Comparison of ENCODE assay signal across 11 cellular contexts in the genomic region with DNA sequence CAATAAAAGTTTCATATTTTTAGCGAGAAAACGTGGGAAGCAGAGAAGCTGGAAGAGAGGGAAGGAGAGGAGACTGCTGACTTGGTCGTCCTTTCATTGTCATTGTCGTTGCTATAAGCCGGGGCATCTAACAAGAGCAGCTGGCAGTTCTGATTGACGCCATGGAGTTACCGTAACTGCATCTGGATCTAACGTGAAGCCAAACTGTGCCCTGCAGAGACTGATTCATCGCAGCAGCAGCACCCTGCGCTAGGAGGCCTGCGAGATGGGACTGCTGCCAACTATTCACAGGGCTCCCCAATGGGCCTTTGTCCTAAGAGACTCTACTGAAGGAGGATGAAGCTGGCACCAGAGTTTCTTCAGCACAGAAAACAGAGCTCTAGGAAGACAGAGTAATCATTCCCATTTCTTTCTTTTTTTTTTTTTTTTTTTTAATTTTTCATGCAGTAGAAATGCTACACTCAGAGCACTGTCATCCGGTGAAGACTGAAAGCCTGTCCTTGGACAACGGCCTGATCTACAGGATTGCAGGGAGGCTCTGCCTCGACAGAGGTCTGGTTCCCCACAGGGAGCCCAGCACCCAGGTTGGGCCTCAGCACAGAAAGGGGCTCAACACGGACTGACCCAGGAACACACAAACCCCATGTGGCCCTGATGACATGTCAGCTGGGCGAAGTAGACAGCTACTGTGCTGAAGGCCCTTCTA. TPM values are rescaled to one million over a fixed set of nuclear protein-coding genes. Genes with fewer than 3 reads are reported as not detected.
DNase-seq lines count a peak whose midpoint lies in the region; ATAC-seq lines count a peak whose summit lies in the region.
"Had no signal": no experiment of that assay in that cellular context is flagged by ENCODE, and none has a peak within 500 bp of the region (broad histone marks: within the 10 kb centered on the region; RNA-seq: fewer than 3 reads in every experiment).

No MANE protein-coding gene starts in this region.

- H3K9me3 Mint-ChIP-seq in activated CD4-positive, alpha-beta T cell treated with anti-CD3 and anti-CD28 coated beads, Interleukin-2, amount 10 ng/mL, durations not matched to agents 24 days and 14 days, result no peaks in the 10 kb centered on the region

- H3K4me1 Mint-ChIP-seq in activated CD4-positive, alpha-beta T cell treated with anti-CD3 and anti-CD28 coated beads, Interleukin-2, amount 10 ng/mL, durations not matched to agents 24 days and 14 days, result peaks cover 9% of the 10 kb centered on the region

- no peak overlapping the region for H3K4me3 Mint-ChIP-seq in activated CD4-positive, alpha-beta T cell treated with anti-CD3 and anti-CD28 coated beads, Interleukin-2, amount 10 ng/mL, durations not matched to agents 24 days and 14 days

- intact Hi-C loops in sciatic nerve (cut with DNase I), result no loop called here
- intact Hi-C loops in activated CD4-positive, alpha-beta T cell treated with anti-CD3 and anti-CD28 coated beads, Interleukin-2, amount 10 ng/mL, durations not matched to agents 24 days and 14 days (cut with micrococcal nuclease), result no loop called here

- no peaks in the 10 kb centered on the region for H3K27me3 Mint-ChIP-seq in activated CD4-positive, alpha-beta T cell treated with anti-CD3 and anti-CD28 coated beads, Interleukin-2, amount 10 ng/mL, durations not matched to agents 24 days and 14 days

- peaks cover 33% of the 10 kb centered on the region for H3K36me3 Mint-ChIP-seq in activated CD4-positive, alpha-beta T cell treated with anti-CD3 and anti-CD28 coated beads, Interleukin-2, amount 10 ng/mL, durations not matched to agents 24 days and 14 days (ENCODE audit: low read depth)

- H3K27ac Mint-ChIP-seq in activated CD4-positive, alpha-beta T cell treated with anti-CD3 and anti-CD28 coated beads, Interleukin-2, amount 10 ng/mL, durations not matched to agents 24 days and 14 days, result no peak overlapping the region

- ATAC-seq in esophagus mucosa, result peak; percentile 68
- ATAC-seq in sciatic nerve, result peak; percentile 87
- no peak for ATAC-seq in GM21381 (IDR thresholded peaks at IDR 0.05; ENCODE audit: unreplicated experiment)
- no peak for ATAC-seq in GM21526 (IDR thresholded peaks at IDR 0.05; ENCODE audit: low FRiP score, unreplicated experiment)

- peak; percentile 78 for DNase-seq in HT1080 (ENCODE audit: low read depth)
- DNase-seq in NCI-H748 treated with DMSO at 0.1 percent for 48 hours (lab: John Stamatoyannopoulos, UW), result peak; percentile 66
- peak; percentile 82 for DNase-seq in sciatic nerve (ENCODE audit: low spot score)
- no peak for DNase-seq in GM19240 (ENCODE audit: insufficient read length, low spot score)
- no peak for DNase-seq in activated CD4-positive, alpha-beta T cell treated with anti-CD3 and anti-CD28 coated beads, Interleukin-2, amount 10 ng/mL, durations not matched to agents 24 days and 14 days
- DNase-seq: central memory CD4-positive, alpha-beta T cell; KBM-7; stimulated activated CD4-positive, alpha-beta T cell treated with anti-CD3 and anti-CD28 coated beads, Interleukin-1b, Interleukin-23, amount 100 ng/mL, for 48 hours had no signal

RNA-seq across cellular contexts. Expression of a gene that starts 47.8 kb away (rescaled TPM):
- total RNA-seq in HT1080 (2014; rRNA removed; shearing (Covaris generic)), result 0.60 and 1.4 TPM in 2 replicates
- polyA plus RNA-seq in HT1080 (2015; cell fraction: cytosol; rRNA removed), result 1.9 and 2.5 TPM in 2 replicates
- polyA plus RNA-seq in HT1080 (2015; cell fraction: nucleus; rRNA removed), result 1.3 and 2.4 TPM in 2 replicates
- total RNA-seq in esophagus mucosa, result 1.5 TPM
- 37.4 TPM for total RNA-seq in sciatic nerve
- 21.1 and 21.5 TPM in 2 replicates for total RNA-seq in activated CD4-positive, alpha-beta T cell treated with anti-CD3 and anti-CD28 coated beads, Interleukin-2, amount 10 ng/mL, durations not matched to agents 24 days and 14 days

Comparison
In these comparisons a context has a peak if more than half of its experiments do, and no peak if none do; other contexts are left out.
1. DNase-seq: peak in HT1080 (single experiment), NCI-H748 treated with DMSO at 0.1 percent for 48 hours (single experiment) and sciatic nerve (single experiment); none in GM19240 (single experiment) and activated CD4-positive, alpha-beta T cell treated with anti-CD3 and anti-CD28 coated beads, Interleukin-2, amount 10 ng/mL, durations not matched to agents 24 days and 14 days (single experiment).
2. ATAC-seq: peak in esophagus mucosa (single experiment) and sciatic nerve (single experiment); none in GM21381 (single experiment) and GM21526 (single experiment).